ENCODE assay signal across 11 cellular contexts in the genomic region with DNA sequence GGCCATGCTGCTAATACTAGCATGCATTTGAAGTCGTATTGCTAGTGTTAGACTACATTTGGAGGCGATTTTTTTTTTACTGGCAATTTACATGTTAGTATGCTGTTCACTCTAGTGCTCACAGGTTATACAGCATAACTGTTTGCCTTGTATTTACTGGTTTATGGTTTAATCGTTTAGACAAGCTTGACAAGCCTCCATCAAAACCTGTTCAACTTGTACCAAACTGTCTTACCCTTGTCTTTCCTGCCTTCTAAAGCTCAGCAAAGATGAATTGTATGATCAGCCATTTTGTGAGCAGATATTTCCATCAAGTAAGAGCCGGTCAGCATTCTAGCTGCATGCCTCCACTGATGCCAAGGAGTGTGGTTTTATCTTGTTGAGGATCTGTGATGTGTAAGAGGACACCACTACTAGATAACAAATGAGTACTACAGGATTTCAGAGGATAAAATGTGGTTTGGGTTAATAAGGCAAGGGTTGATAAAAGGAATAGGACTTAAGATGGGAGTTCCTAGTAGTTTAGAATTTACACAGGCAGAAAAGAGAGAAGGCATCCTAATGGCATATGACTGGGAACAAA.
DNase-seq lines count a peak whose midpoint lies in the region; ATAC-seq, FAIRE-seq and TF ChIP-seq lines count a peak whose summit lies in the region.
"Had no signal": no experiment of that assay in that cellular context is flagged by ENCODE, and none has a peak within 500 bp of the region (broad histone marks: within the 10 kb centered on the region; RNA-seq: fewer than 3 reads in every experiment).

No MANE protein-coding gene starts in this region.

- BruUV-seq in endothelial cell of umbilical vein (replicated peaks; lab: Mats Ljungman, UMichigan): no TSS peak

- intact Hi-C loops in endothelial cell of umbilical vein (cut with micrococcal nuclease): no loop called here

- no peaks in the 10 kb centered on the region for H3K9me1 ChIP-seq in endothelial cell of umbilical vein (replicated peaks; ENCODE audit: control insufficient read depth, extremely low read depth, insufficient read depth, low read length)

- H3K27me3 ChIP-seq in endothelial cell of umbilical vein (ENCODE audit: control insufficient read depth in 2 of 2, insufficient read depth in 2 of 2, low read length in 2 of 2) (no peaks in the 10 kb centered on the region), parathyroid adenoma (ENCODE audit: control insufficient read depth, insufficient read depth, low read length) (no peaks in the 10 kb centered on the region)

- H3K27ac ChIP-seq in endothelial cell of umbilical vein (ENCODE audit: insufficient read depth, low read depth, low read length) (no peak overlapping the region), parathyroid adenoma (peak overlapping the region; percentile 0)
- H3K27ac ChIP-seq: lower lobe of right lung had no signal

- CTCF ChIA-PET in endothelial cell of umbilical vein (lab: Charles Lee): interaction anchor here (0.7 to 5.5 kb wide), 3 partner anchors 28 to 83 kb away, joined by 3 to 107 read pairs (median 4); a partner anchor contains a TSS
- CTCF ChIA-PET in GM10248 (lab: Yijun Ruan, JAX): interaction anchor here (1.1 to 3.5 kb wide), 8 partner anchors 9 to 82 kb away, joined by 3 to 52 read pairs (median 10); a partner anchor contains a TSS

- no peaks in the 10 kb centered on the region for H3K9me3 ChIP-seq in endothelial cell of umbilical vein (replicated peaks; ENCODE audit: control insufficient read depth, insufficient read depth, low read length)
- no peaks in the 10 kb centered on the region for H3K9me3 ChIP-seq in parathyroid adenoma (ENCODE audit: control insufficient read depth, low read length)
- H3K9me3 ChIP-seq: lower lobe of right lung had no signal

- H3K4me1 ChIP-seq in endothelial cell of umbilical vein (ENCODE audit: control insufficient read depth, extremely low read depth, insufficient read depth, low read length): peaks cover 37% of the 10 kb centered on the region
- H3K4me1 ChIP-seq in parathyroid adenoma: peaks cover 6% of the 10 kb centered on the region

- TF ChIP-seq CTCF in endothelial cell of umbilical vein (IDR thresholded peaks at IDR 0.05; ENCODE audit: extremely low read depth in 1 of 2, insufficient read depth in 1 of 2, low read depth in 1 of 2, low read length in 2 of 2) (no peak), parathyroid adenoma (IDR thresholded peaks at IDR 0.05) (no peak), GM10248 (IDR thresholded peaks at IDR 0.05; ENCODE audit: control extremely low read depth, extremely low read depth, low read depth, missing control alignments) (no peak)

- FAIRE-seq in endothelial cell of umbilical vein (lab: Jason Lieb, UNC): no peak

- H4K20me1 ChIP-seq in endothelial cell of umbilical vein (replicated peaks; ENCODE audit: control insufficient read depth, extremely low read depth, insufficient read depth, low read length): no peaks in the 10 kb centered on the region

- DNase-seq in EH (ENCODE audit: low read depth) (peak; percentile 91), OCI-M1 (lab: John Stamatoyannopoulos, UW) (peak; percentile 24), endothelial cell of umbilical vein (ENCODE audit: low read depth, low spot score) (no peak), cortex of kidney (lab: John Stamatoyannopoulos, UW) (no peak), GM10248 (ENCODE audit: extremely low spot score) (no peak), RKO (ENCODE audit: low spot score) (no peak)
- DNase-seq: activated effector memory CD4-positive, alpha-beta T cell treated with anti-CD3 and anti-CD28 coated beads, Interleukin-2, amount 50 U/mL, for 16 hours; lower lobe of right lung; NCI-H226 had no signal

- ATAC-seq in HG03442 (IDR thresholded peaks at IDR 0.05; ENCODE audit: unreplicated experiment): no peak
- ATAC-seq: lower lobe of right lung had no signal

- H3K4me2 ChIP-seq in endothelial cell of umbilical vein (ENCODE audit: insufficient read depth, low read length) (no peak overlapping the region), parathyroid adenoma (ENCODE audit: low read length) (peak overlapping the region; percentile 28)

- H3K36me3 ChIP-seq in endothelial cell of umbilical vein (ENCODE audit: control insufficient read depth in 2 of 2, extremely low read depth in 1 of 2, insufficient read depth in 2 of 2, low read length in 2 of 2) (peaks cover 2 to 7% of the 10 kb centered on the region in 2 experiments), parathyroid adenoma (ENCODE audit: control insufficient read depth, insufficient read depth, low read length) (no peaks in the 10 kb centered on the region)

- no peak overlapping the region for H3K9ac ChIP-seq in endothelial cell of umbilical vein (replicated peaks; ENCODE audit: extremely low read depth, insufficient read depth, low read length)
- no peak overlapping the region for H3K9ac ChIP-seq in parathyroid adenoma

- no peak overlapping the region for H2AFZ ChIP-seq in endothelial cell of umbilical vein (ENCODE audit: low read depth, low read length)
- no peak overlapping the region for H2AFZ ChIP-seq in parathyroid adenoma

- dilution Hi-C loops in endothelial cell of umbilical vein (cut with MboI; ENCODE audit: extremely low pct_ligation_motif_present, low sequenced_read_pairs): no loop called here

- H3K79me2 ChIP-seq in endothelial cell of umbilical vein (ENCODE audit: control insufficient read depth, insufficient read depth, low read length) (peaks cover 22% of the 10 kb centered on the region), parathyroid adenoma (peaks cover 8% of the 10 kb centered on the region)

- no peak overlapping the region for H3K4me3 ChIP-seq in endothelial cell of umbilical vein (replicated peaks in 1 of 3; ENCODE audit: insufficient read depth in 1 of 3, low read depth in 1 of 3, low read length in 3 of 3)
- H3K4me3 ChIP-seq in parathyroid adenoma (ENCODE audit: low read depth, low read length): peak overlapping the region; percentile 17
- H3K4me3 ChIP-seq: lower lobe of right lung had no signal

- POLR2A ChIA-PET in endothelial cell of umbilical vein (lab: Charles Lee): no interaction called here
- POLR2A ChIA-PET in GM10248 (lab: Yijun Ruan, JAX): interaction anchor here (0.6 kb wide), 2 partner anchors 23 to 185 kb away, joined by 4 to 5 read pairs; no protein-coding TSS in a partner anchor

- no peak for TF ChIP-seq POLR2A in endothelial cell of umbilical vein (IDR thresholded peaks at IDR 0.05; ENCODE audit: low read depth, low read length)

TF ChIP-seq in endothelial cell of umbilical vein, 7 proteins besides CTCF, POLR2A, EP300 and RAD21:
- TF ChIP-seq FOS (IDR thresholded peaks at IDR 0.05; ENCODE audit: borderline replicate concordance, insufficient read depth, low read length): no peak
- peak; percentile 8 for TF ChIP-seq GATA2 (IDR thresholded peaks at IDR 0.05; ENCODE audit: insufficient read depth, insufficient read length, low read depth, low read length)

Comparison
In these comparisons a context has a peak if more than half of its experiments do, and no peak if none do; other contexts are left out.
1. DNase-seq: peak in EH (single experiment) and OCI-M1 (single experiment); none in endothelial cell of umbilical vein (single experiment), cortex of kidney (single experiment), GM10248 (single experiment) and RKO (single experiment).